27 cellular contexts compared by ENCODE assay signal in genomic region chr1:34400690-34401089, GRCh38.
"Had no signal": no experiment of that assay in that cellular context is flagged by ENCODE, and none has a peak within 500 bp of the region (broad histone marks: within the 10 kb centered on the region; RNA-seq: fewer than 3 reads in every experiment).

No MANE protein-coding gene starts in this region.

- H3K27me3 ChIP-seq: stomach, suprapubic skin, testis, thyroid gland, tibial artery, tibial nerve, upper lobe of left lung, upper lobe of right lung, uterus, vagina had no signal

- H3K4me1 ChIP-seq: suprapubic skin, testis, thyroid gland, tibial artery, tibial nerve, transverse colon, uterus, vagina had no signal

- H3K36me3 ChIP-seq: stomach, suprapubic skin, thoracic aorta, thyroid gland, tibial artery, tibial nerve, transverse colon, upper lobe of left lung, upper lobe of right lung, uterus, vagina had no signal

- H3K4me3 ChIP-seq: stomach, suprapubic skin, testis, thoracic aorta, thyroid gland, tibial artery, tibial nerve, transverse colon, upper lobe of left lung, upper lobe of right lung, uterus, vagina had no signal

- H3K9me3 ChIP-seq: suprapubic skin, testis, thoracic aorta, thyroid gland, tibial artery, transverse colon, upper lobe of left lung, upper lobe of right lung, uterus, vagina had no signal

- H3K27ac ChIP-seq: stomach, suprapubic skin, testis, thoracic aorta, thyroid gland, tibial artery, tibial nerve, transverse colon, upper lobe of left lung, upper lobe of right lung, uterus, vagina had no signal

- ATAC-seq: stimulated activated effector memory CD8-positive, alpha-beta T cell treated with anti-CD3 and anti-CD28 coated beads, Interleukin-12 subunit alpha, Interleukin-12 subunit beta, amount 100 ng/mL, for 72 hours; stimulated activated memory B cell treated with anti-CD40 and anti-IgM and Interleukin-4, amounts not matched to agents 10 μg/mL and 1 μg/mL and 100 μg/mL, for 72 hours; stimulated activated naive B cell treated with anti-CD40 and anti-IgM and Interleukin-4, amounts not matched to agents 10 μg/mL and 1 μg/mL and 100 μg/mL, for 72 hours; stimulated activated naive CD8-positive, alpha-beta T cell treated with anti-CD3 and anti-CD28 coated beads, Interleukin-15, amount 100 ng/mL, for 72 hours; stimulated activated naive CD8-positive, alpha-beta T cell treated with anti-CD3 and anti-CD28 coated beads, Interleukin-15, Interleukin-2, amounts not matched to agents 100 U/mL and 50 U/mL, for 24 hours; upper lobe of right lung had no signal

- FAIRE-seq: urothelium cell line had no signal

- DNase-seq: stimulated activated CD4-positive, alpha-beta T cell treated with anti-CD3 and anti-CD28 coated beads, Interleukin-2, amount 100 ng/mL, for 48 hours; stimulated activated CD4-positive, alpha-beta T cell treated with anti-CD3 and anti-CD28 coated beads, Interleukin-4, amount 100 ng/mL, for 1 hour; stimulated activated CD4-positive, alpha-beta T cell treated with anti-CD3 and anti-CD28 coated beads, Interleukin-4, amount 100 ng/mL, for 24 hours; stimulated activated CD4-positive, alpha-beta T cell treated with anti-CD3 and anti-CD28 coated beads, Interleukin-4, amount 100 ng/mL, for 4 hours; stimulated activated CD8-positive, alpha-beta memory T cell treated with anti-CD3 and anti-CD28 coated beads, Interleukin-4, amount 100 ng/mL, for 48 hours; stimulated activated naive B cell treated with anti-CD40 and anti-IgM and Interleukin-4, amounts not matched to agents 10 μg/mL and 1 μg/mL and 100 μg/mL, for 72 hours; stimulated activated naive CD4-positive, alpha-beta T cell; stimulated activated naive CD4-positive, alpha-beta T cell treated with Interleukin-2 at 50 U/mL for 16 hours; stimulated activated naive CD8-positive, alpha-beta T cell treated with anti-CD3 and anti-CD28 coated beads, Interleukin-15, amount 100 ng/mL, for 72 hours; stimulated activated naive CD8-positive, alpha-beta T cell treated with anti-CD3 and anti-CD28 coated beads, Interleukin-15, Interleukin-2, amounts not matched to agents 100 U/mL and 50 U/mL, for 24 hours; stomach; substantia nigra; testis; thyroid gland; tibial artery; transverse colon; trophoblast cell; upper lobe of left lung; upper lobe of right lung; uterus had no signal
